9 cellular contexts compared by ENCODE assay signal in the genomic region with DNA sequence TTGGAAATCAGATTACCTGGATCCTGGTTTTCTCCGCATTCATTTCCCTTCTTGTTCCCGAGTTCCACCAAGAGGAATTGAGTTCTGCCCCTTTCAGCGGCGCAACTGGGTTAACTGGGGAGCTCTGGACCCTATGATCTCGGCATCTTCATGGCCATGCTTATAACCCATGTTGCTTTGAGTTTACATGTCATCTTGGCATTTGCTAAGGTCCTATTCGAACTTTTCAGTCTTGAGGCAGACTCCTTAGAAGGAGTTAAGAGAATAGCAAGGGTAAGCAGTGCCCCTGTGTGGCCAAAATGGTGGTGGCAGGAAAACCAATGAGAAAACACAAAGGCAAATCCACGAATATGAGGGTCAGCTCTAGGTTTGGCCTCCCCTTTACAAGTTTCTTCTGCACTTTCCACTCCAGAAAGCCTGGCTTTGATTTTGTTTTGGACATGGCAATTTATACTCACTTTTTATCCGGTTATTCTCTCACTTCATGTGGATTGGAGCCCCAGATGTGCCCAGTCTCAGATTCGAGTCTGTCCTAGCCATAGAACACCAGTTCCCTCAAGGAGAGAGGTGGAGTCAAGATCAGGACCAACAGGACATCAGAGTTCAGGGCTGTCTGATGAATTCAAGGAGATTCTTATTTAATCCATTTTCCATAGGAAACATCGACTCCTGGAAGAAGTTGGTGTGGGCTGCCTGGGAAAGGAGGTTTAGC. TPM values are rescaled to one million over a fixed set of nuclear protein-coding genes. Genes with fewer than 3 reads are reported as not detected.
A peak's percentile ranks its signal among the peaks of the same experiment; 100 is the strongest.
DNase-seq lines count a peak whose midpoint lies in the region; ATAC-seq, FAIRE-seq and TF ChIP-seq lines count a peak whose summit lies in the region.
"Had no signal": no experiment of that assay in that cellular context is flagged by ENCODE, and none has a peak within 500 bp of the region (broad histone marks: within the 10 kb centered on the region; RNA-seq: fewer than 3 reads in every experiment).

No MANE protein-coding gene starts in this region.

- TF ChIP-seq CTCF in DND-41 (IDR thresholded peaks at IDR 0.05; ENCODE audit: borderline replicate concordance, extremely low read depth, low read length, poor library complexity, severe bottlenecking) (peak; percentile 64), WI38 (IDR thresholded peaks at IDR 0.05; ENCODE audit: low read depth, low read length) (peak; percentile 87), chondrocyte (IDR thresholded peaks at IDR 0.05) (peak; percentile 92)

- H3K27me3 Mint-ChIP-seq in chondrocyte (ENCODE audit: low read depth) = peaks cover 50% of the 10 kb centered on the region

- H3K4me1 Mint-ChIP-seq in chondrocyte (ENCODE audit: low read depth) = peaks cover 6% of the 10 kb centered on the region

- H3K4me2 ChIP-seq in DND-41 (ENCODE audit: insufficient read depth, low read length) = no peak overlapping the region

- H3K4me3 ChIP-seq in DND-41 (ENCODE audit: low read depth in 1 of 2, low read length in 2 of 2) = no peak overlapping the region
- peak overlapping the region; percentile 48 for H3K4me3 ChIP-seq in WI38 (ENCODE audit: low read depth, low read length)

- no peaks in the 10 kb centered on the region for H3K79me2 ChIP-seq in DND-41 (ENCODE audit: insufficient read depth, low read length)

- TF ChIP-seq POLR2A in H54 (IDR thresholded peaks at IDR 0.05; ENCODE audit: low read depth, low read length) = no peak

- peak; percentile 47; the same call in 1 of the 3 replicates for ATAC-seq in DND-41 (ENCODE audit: insufficient read depth, low read depth)
- ATAC-seq in HG02840 (IDR thresholded peaks at IDR 0.05; ENCODE audit: low FRiP score, unreplicated experiment) = no peak

- H3K27ac ChIP-seq in DND-41 (ENCODE audit: low read length) = no peak overlapping the region
- H3K27ac ChIP-seq: epithelial cell of prostate had no signal

- no peaks in the 10 kb centered on the region for H3K36me3 ChIP-seq in DND-41 (ENCODE audit: insufficient read depth, low read length)

- peak overlapping the region; percentile 5 for H3K27ac Mint-ChIP-seq in chondrocyte (ENCODE audit: unreplicated experiment)

- no peaks in the 10 kb centered on the region for H3K9me3 Mint-ChIP-seq in chondrocyte (ENCODE audit: low read depth)

- no peaks in the 10 kb centered on the region for H3K9me3 ChIP-seq in DND-41 (ENCODE audit: insufficient read depth, low read length, severe bottlenecking)

- H3K36me3 Mint-ChIP-seq in chondrocyte (ENCODE audit: low read depth) = peaks cover 2% of the 10 kb centered on the region

- H3K4me1 ChIP-seq in DND-41 (ENCODE audit: insufficient read depth, low read length) = no peaks in the 10 kb centered on the region

- DNase-seq in DND-41 = peak; percentile 17
- DNase-seq in H54 (ENCODE audit: insufficient read length, low spot score) = peak; percentile 62
- peak; percentile 49 for DNase-seq in NCI-H128 (lab: John Stamatoyannopoulos, UW; ENCODE audit: unreplicated experiment)
- DNase-seq in chondrocyte (ENCODE audit: low spot score) = no peak
- peak; percentile 76 for DNase-seq in kidney glomerular epithelial cell (lab: John Stamatoyannopoulos, UW)
- DNase-seq in stimulated activated CD4-positive, alpha-beta T cell treated with anti-CD3 and anti-CD28 coated beads, Interleukin-15, amount 100 ng/mL, for 24 hours = peak; percentile 67

- no peak overlapping the region for H2AFZ ChIP-seq in DND-41 (ENCODE audit: low read depth, low read length)

- peak; percentile 66 for FAIRE-seq in H54 (lab: Jason Lieb, UNC)

- H3K4me3 Mint-ChIP-seq in chondrocyte (ENCODE audit: unreplicated experiment) = peak overlapping the region; percentile 79

- peaks cover 19% of the 10 kb centered on the region for H3K27me3 ChIP-seq in DND-41 (ENCODE audit: insufficient read depth, low read length, poor library complexity)

- no peaks in the 10 kb centered on the region for H4K20me1 ChIP-seq in DND-41 (ENCODE audit: insufficient read depth, low read length)

- H3K9ac ChIP-seq in DND-41 (ENCODE audit: low read depth, low read length) = no peak overlapping the region

RNA-seq across cellular contexts. Expression of a gene that starts 55.3 kb away (rescaled TPM):
- 18.0 to 32.1 TPM (median 22.0 TPM) in 3 replicates for total RNA-seq in chondrocyte
